Comparison of ENCODE assay signal across 10 cellular contexts in the genomic region with DNA sequence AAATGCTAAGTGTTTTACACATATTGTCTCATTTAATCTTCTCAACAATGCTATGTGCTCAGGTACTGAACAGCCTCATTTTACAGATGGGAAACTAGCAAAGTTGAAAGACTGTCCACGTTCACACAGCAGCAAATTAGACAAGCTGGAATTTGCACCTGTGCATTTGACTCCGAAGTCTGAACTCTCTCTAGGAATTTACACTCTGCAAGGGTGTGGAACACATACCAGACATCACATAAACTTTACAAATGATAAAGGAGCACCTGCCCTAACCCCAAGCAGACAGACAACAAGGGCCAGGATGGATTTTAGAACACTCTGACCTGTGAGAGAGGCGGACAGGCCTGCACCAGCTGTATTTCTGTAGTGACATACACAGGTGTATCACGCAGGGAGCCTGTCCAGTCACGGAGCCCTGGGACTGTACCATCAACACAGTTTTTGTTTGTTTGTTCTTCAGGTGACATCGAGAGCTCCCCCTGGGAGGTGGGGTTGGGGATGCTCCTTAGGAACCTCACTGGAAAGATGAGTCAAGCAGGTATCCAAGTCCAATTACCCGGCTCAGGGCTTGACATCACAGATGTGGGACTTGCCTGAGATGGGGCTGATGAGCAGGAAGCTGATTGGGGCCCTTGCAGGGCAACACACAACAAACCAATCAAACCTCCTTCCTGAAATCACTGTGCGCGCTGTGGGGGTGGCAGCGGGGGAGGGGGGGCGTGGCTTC. TPM values are rescaled to one million over a fixed set of nuclear protein-coding genes. Genes with fewer than 3 reads are reported as not detected.
DNase-seq lines count a peak whose midpoint lies in the region; ATAC-seq, FAIRE-seq and TF ChIP-seq lines count a peak whose summit lies in the region.
"Had no signal": no experiment of that assay in that cellular context is flagged by ENCODE, and none has a peak within 500 bp of the region (broad histone marks: within the 10 kb centered on the region; RNA-seq: fewer than 3 reads in every experiment).

No MANE protein-coding gene starts in this region.

- no peak for TF ChIP-seq POLR2A in GM12878 (IDR thresholded peaks at IDR 0.05; ENCODE audit: low read depth, low read length)
- TF ChIP-seq POLR2A in breast epithelium (IDR thresholded peaks at IDR 0.05), result no peak

- H3K4me1 ChIP-seq in BLaER1 treated with 17β-estradiol and CSF1 and Interleukin-3, amounts not matched to agents 10 nM and 100 nM, result peaks cover 13 to 40% (median 27%) of the 10 kb centered on the region in 10 experiments
- H3K4me1 ChIP-seq in GM12878 (ENCODE audit: control insufficient read depth, insufficient read depth, low read length) (no peaks in the 10 kb centered on the region), breast epithelium (no peaks in the 10 kb centered on the region)
- H3K4me1 ChIP-seq: HAP-1 had no signal

- intact Hi-C loops in GM12878 (cut with micrococcal nuclease; ENCODE audit: unreplicated experiment) (no loop called here), breast epithelium (cut with DNase I; ENCODE audit: low total_unique reads) (no loop called here)

- no peaks in the 10 kb centered on the region for H3K79me2 ChIP-seq in GM12878 (ENCODE audit: control insufficient read depth, insufficient read depth, low read length)

- H4K20me1 ChIP-seq in BLaER1 treated with 17β-estradiol and CSF1 and Interleukin-3, amounts not matched to agents 10 nM and 100 nM, result peaks cover 0 to 70% (median 45%) of the 10 kb centered on the region in 11 experiments; a peak in 15 of 22 replicates
- no peaks in the 10 kb centered on the region for H4K20me1 ChIP-seq in GM12878 (ENCODE audit: control insufficient read depth, insufficient read depth)

- no peak overlapping the region for H2AFZ ChIP-seq in GM12878 (ENCODE audit: control insufficient read depth, low read depth, low read length)

- RAD21 ChIA-PET in GM12878 (lab: Charles Lee; ENCODE audit: unreplicated experiment), result no interaction called here

- H3K36me3 ChIP-seq in BLaER1 treated with 17β-estradiol and CSF1 and Interleukin-3, amounts not matched to agents 10 nM and 100 nM, result peaks cover 0 to 58% (median 49%) of the 10 kb centered on the region in 11 experiments; a peak in 20 of 22 replicates
- peaks cover 19 to 32% of the 10 kb centered on the region in 2 experiments for H3K36me3 ChIP-seq in GM12878 (ENCODE audit: control insufficient read depth in 2 of 2, insufficient read depth in 2 of 2, low read length in 1 of 2)
- H3K36me3 ChIP-seq in breast epithelium, result no peaks in the 10 kb centered on the region

- H3K27ac ChIP-seq in BLaER1 treated with 17β-estradiol and CSF1 and Interleukin-3, amounts not matched to agents 10 nM and 100 nM, result no peak overlapping the region
- H3K27ac ChIP-seq in GM12878 (ENCODE audit: control insufficient read depth, insufficient read depth), result no peak overlapping the region
- H3K27ac ChIP-seq in breast epithelium, result no peak overlapping the region

- H3K27me3 ChIP-seq in BLaER1 treated with 17β-estradiol and CSF1 and Interleukin-3, amounts not matched to agents 10 nM and 100 nM, result no peaks in the 10 kb centered on the region
- H3K27me3 ChIP-seq in GM12878 (replicated peaks in 1 of 2; ENCODE audit: control insufficient read depth in 2 of 2, insufficient read depth in 2 of 2, low read length in 1 of 2), result no peaks in the 10 kb centered on the region
- H3K27me3 ChIP-seq in breast epithelium, result peaks cover 0 to 6% of the 10 kb centered on the region in 2 donors

- no peak overlapping the region for H3K4me3 ChIP-seq in BLaER1 treated with 17β-estradiol and CSF1 and Interleukin-3, amounts not matched to agents 10 nM and 100 nM
- no peak overlapping the region for H3K4me3 ChIP-seq in GM12878
- no peak overlapping the region for H3K4me3 ChIP-seq in breast epithelium
- H3K4me3 ChIP-seq: HAP-1 had no signal

- no peak for TF ChIP-seq EP300 in GM12878 (IDR thresholded peaks at IDR 0.05; ENCODE audit: borderline replicate concordance in 1 of 2, control insufficient read depth in 1 of 2, low read depth in 2 of 2, low read length in 2 of 2)

- ATAC-seq in GM19351 (IDR thresholded peaks at IDR 0.05; ENCODE audit: unreplicated experiment) (peak; percentile 46), GM12878 (0 out of 3 replicates have a peak, but pooled peaks have one; percentile 12)

- SMC1A ChIA-PET in GM12878 (lab: Charles Lee; ENCODE audit: uncharacterized antibody, unreplicated experiment), result interaction anchor here (1.5 kb wide), 1 partner anchor 47 kb away, joined by 3 read pairs; no protein-coding TSS in a partner anchor

- DNase-seq in NCI-H82 treated with DMSO at 0.1 percent for 48 hours (lab: John Stamatoyannopoulos, UW; ENCODE audit: unreplicated experiment) (peak; percentile 1), GM12878 (ENCODE audit: low read depth, low spot score) (no peak), breast epithelium (ENCODE audit: low spot score in 2 of 2) (no peak), putamen (ENCODE audit: low spot score) (no peak), NCI-H2029 (lab: John Stamatoyannopoulos, UW) (no peak), DMS79 treated with DMSO at 0.1 percent for 48 hours (lab: John Stamatoyannopoulos, UW) (no peak)
- DNase-seq: DMS79 had no signal

- POLR2A ChIA-PET in GM12878 (lab: Charles Lee), result interaction anchor here (0.9 kb wide), 1 partner anchor 54 kb away, joined by 3 read pairs; no protein-coding TSS in a partner anchor

- H3K9me3 ChIP-seq in BLaER1 treated with 17β-estradiol and CSF1 and Interleukin-3, amounts not matched to agents 10 nM and 100 nM (replicated peaks in 1 of 11), result no peaks in the 10 kb centered on the region
- H3K9me3 ChIP-seq in GM12878 (replicated peaks; ENCODE audit: control insufficient read depth, insufficient read depth, low read length) (no peaks in the 10 kb centered on the region), breast epithelium (no peaks in the 10 kb centered on the region)
- H3K9me3 ChIP-seq: HAP-1 had no signal

- in situ Hi-C loops in GM12878 (cut with MboI), result no loop called here

- CTCF ChIA-PET in GM12878 (lab: Yijun Ruan, JAX), result interaction anchor here (0.7 to 0.8 kb wide), 2 partner anchors 11 to 54 kb away, joined by 3 read pairs; no protein-coding TSS in a partner anchor

- peak overlapping the region in 8 of 11 experiments; percentile 2 to 77 (median 55); a peak in 11 of 22 replicates for H3K4me2 ChIP-seq in BLaER1 treated with 17β-estradiol and CSF1 and Interleukin-3, amounts not matched to agents 10 nM and 100 nM
- no peak overlapping the region for H3K4me2 ChIP-seq in GM12878 (ENCODE audit: control insufficient read depth, insufficient read depth)

- TF ChIP-seq RAD21 in GM12878 (IDR thresholded peaks at IDR 0.05; ENCODE audit: insufficient read depth, low read depth, low read length), result no peak

- H3K9ac ChIP-seq in BLaER1 treated with 17β-estradiol and CSF1 and Interleukin-3, amounts not matched to agents 10 nM and 100 nM, result no peak overlapping the region
- no peak overlapping the region for H3K9ac ChIP-seq in GM12878 (ENCODE audit: control insufficient read depth, insufficient read depth, low read length)

- no peak for FAIRE-seq in GM12878 (lab: Jason Lieb, UNC)

- no peak for TF ChIP-seq CTCF in GM12878 (IDR thresholded peaks at IDR 0.05 in 2 of 3, conservative IDR thresholded peaks at IDR 0.05 in 1 of 3; ENCODE audit: control insufficient read depth in 2 of 3, extremely low read depth in 1 of 3, insufficient read depth in 1 of 3, low read depth in 3 of 3, low read length in 3 of 3)
- no peak for TF ChIP-seq CTCF in breast epithelium (IDR thresholded peaks at IDR 0.05)

- no TSS peak for BruUV-seq in GM12878 (replicated peaks; lab: Mats Ljungman, UMichigan)

- 73% methylated on average over 11 of the region's 11 CpGs for WGBS in GM12878 (ENCODE audit: insufficient coverage, insufficient replicate concordance, low lambda C conversion rate, missing lambda C conversion rate)

TF ChIP-seq in GM12878, 131 proteins besides CTCF, POLR2A, EP300 and RAD21 (continues in another document):
- TF ChIP-seq PBX3 (IDR thresholded peaks at IDR 0.05; ENCODE audit: insufficient replicate concordance, low read depth, low read length), result no peak
- TF ChIP-seq RBBP5 (conservative IDR thresholded peaks at IDR 0.05), result no peak
- TF ChIP-seq POLR2AphosphoS2 (IDR thresholded peaks at IDR 0.05; ENCODE audit: low read depth, low read length), result no peak
- no peak for TF ChIP-seq ZZZ3 (IDR thresholded peaks at IDR 0.05; ENCODE audit: control insufficient read depth, insufficient read length, low read depth)
- no peak for TF ChIP-seq TAF1 (IDR thresholded peaks at IDR 0.05; ENCODE audit: borderline replicate concordance, low read depth, low read length)
- no peak for TF ChIP-seq EGR1 (IDR thresholded peaks at IDR 0.05; ENCODE audit: borderline replicate concordance in 1 of 2, low read depth in 2 of 2, low read length in 2 of 2)
- TF ChIP-seq NFXL1 (IDR thresholded peaks at IDR 0.05; ENCODE audit: borderline replicate concordance), result no peak
- TF ChIP-seq HDGF (IDR thresholded peaks at IDR 0.05), result no peak
- TF ChIP-seq ESRRA (IDR thresholded peaks at IDR 0.05; ENCODE audit: low read length), result no peak

RNA-seq across cellular contexts. Expression of gene MKI67, which starts 31.0 kb away (rescaled TPM):
- total RNA-seq in GM12878 (2013; cell fraction: nucleolus; rRNA removed), result 83.4 and 83.6 TPM in 2 replicates
- total RNA-seq in GM12878 (2014; rRNA removed), result 72.0 and 89.6 TPM in 2 replicates
- 75.9 and 82.4 TPM in 2 replicates for total RNA-seq in GM12878 (2014; rRNA removed; fragmentation: Illumina TruSeq; extraction: Trizol)
- total RNA-seq in GM12878 (2021), result 168 and 183 TPM in 2 replicates
- polyA plus RNA-seq in GM12878 (2011; ENCODE audit: low read depth), result 35.4 TPM
- 53.4 and 54.7 TPM in 2 replicates for polyA plus RNA-seq in GM12878 (2011; rRNA removed)
- polyA plus RNA-seq in GM12878 (2011; cell fraction: cytosol; rRNA removed), result 49.7 and 61.9 TPM in 2 replicates
- 147 and 191 TPM in 2 replicates for polyA plus RNA-seq in GM12878 (2011; cell fraction: nucleus; rRNA removed)
- polyA plus RNA-seq in GM12878 (2012), result 44.4 and 49.8 TPM in 2 replicates
- polyA plus RNA-seq in GM12878 (2014; fragmentation: Illumina TruSeq; extraction: Trizol), result 174 and 182 TPM in 2 replicates
- 10 to 100 TPM; 22.3 to 37.5 TPM for polyA plus RNA-seq in GM12878 (2014; fragmentation: Nextera tagmentation; extraction: Ambion mirVana)
- 76.3 and 88.9 TPM in 2 replicates for polyA plus RNA-seq in GM12878 (2014; rRNA removed)
- 100 to 1,000 TPM; 143 to 148 TPM for polyA plus RNA-seq in GM12878 (2016; fragmentation: Nextera tagmentation; extraction: Ambion mirVana)
- 51.4 and 64.0 TPM in 2 replicates for polyA minus RNA-seq in GM12878 (2011; rRNA and poly(A)+ RNA removed)
- polyA minus RNA-seq in GM12878 (2011; cell fraction: cytosol; rRNA and poly(A)+ RNA removed), result 61.1 and 66.3 TPM in 2 replicates
- polyA minus RNA-seq in GM12878 (2011; cell fraction: nucleus; rRNA and poly(A)+ RNA removed), result 61.4 and 96.2 TPM in 2 replicates
- total RNA-seq in breast epithelium, result 1 to 10 TPM in 1 of 3 donors, under 1 TPM in 2; 0.29 to 6.4 (median 0.33) TPM

Comparison
In these comparisons a context has a peak if more than half of its experiments do, and no peak if none do; other contexts are left out.
1. RNA of gene MKI67, which starts 31.0 kb away (total RNA-seq): 72.0 to 183 TPM in GM12878; 0.29 to 6.4 TPM in breast epithelium; every median in the first group is over 4 times any median in the second.